26 cellular contexts compared by ENCODE assay signal in genomic region chr5:139878093-139878492, GRCh38.
DNase-seq lines count a peak whose midpoint lies in the region; ATAC-seq, FAIRE-seq and TF ChIP-seq lines count a peak whose summit lies in the region.
"Had no signal": no experiment of that assay in that cellular context is flagged by ENCODE, and none has a peak within 500 bp of the region (broad histone marks: within the 10 kb centered on the region; RNA-seq: fewer than 3 reads in every experiment).

No MANE protein-coding gene starts in this region.

- intact Hi-C loops in K562 (cut with micrococcal nuclease): no loop called here
- intact Hi-C loops in mucosa of descending colon (cut with DNase I, micrococcal nuclease): no loop called here

- H3K9me1 ChIP-seq in K562 (ENCODE audit: control insufficient read depth, insufficient read depth, low read length): no peaks in the 10 kb centered on the region

- peak overlapping the region in 1 of 2 experiments; percentile 83; a peak in 1 of 4 replicates for H3K9ac ChIP-seq in K562 (ENCODE audit: insufficient read depth in 1 of 2, low read depth in 2 of 2, low read length in 2 of 2)
- no peak overlapping the region for H3K9ac ChIP-seq in endodermal cell (ENCODE audit: extremely low read depth, low read length, poor library complexity, severe bottlenecking)

- no peaks in the 10 kb centered on the region for H3K27me3 ChIP-seq in MG63
- peaks cover 3 to 24% of the 10 kb centered on the region in 2 experiments; a peak in 3 of 5 replicates for H3K27me3 ChIP-seq in K562 (ENCODE audit: control insufficient read depth in 2 of 2, insufficient read depth in 2 of 2, low read length in 2 of 2)
- H3K27me3 ChIP-seq in endodermal cell (ENCODE audit: control insufficient read depth, insufficient read depth, low read length, poor library complexity, severe bottlenecking): no peaks in the 10 kb centered on the region
- H3K27me3 ChIP-seq: breast epithelium had no signal

- WGBS in A549 (ENCODE audit: missing lambda C conversion rate): 76% methylated on average over 2 of the region's 3 CpGs
- WGBS in K562 (ENCODE audit: insufficient coverage, low coverage, missing lambda C conversion rate): 22% methylated on average over 3 of the region's 3 CpGs
- WGBS in endodermal cell (ENCODE audit: insufficient coverage in 1 of 2, insufficient read length in 1 of 2), 2 experiments: 90 to 95% methylated on average over 2 to 3 of the region's 3 CpGs

- CTCF ChIA-PET in A549 (lab: Yijun Ruan, JAX): interaction anchor here (1.3 to 2.3 kb wide), 2 partner anchors 12 to 195 kb away, joined by 3 to 6 read pairs; no protein-coding TSS in a partner anchor
- CTCF ChIA-PET in K562 (lab: Yijun Ruan, JAX; ENCODE audit: low intra/inter-chr PET ratio): interaction anchor here (1.1 kb wide), 1 partner anchor 91 kb away, joined by 3 read pairs; no protein-coding TSS in a partner anchor

- no peaks in the 10 kb centered on the region for H4K20me1 ChIP-seq in K562 (replicated peaks; ENCODE audit: control insufficient read depth, insufficient read depth, low read length)

- no peak for TF ChIP-seq POLR2A in A549 (IDR thresholded peaks at IDR 0.05; ENCODE audit: low read length)
- TF ChIP-seq POLR2A in K562 (conservative IDR thresholded peaks at IDR 0.05): no peak

- no peak for TF ChIP-seq CTCF in A549 (IDR thresholded peaks at IDR 0.05)
- TF ChIP-seq CTCF in K562 (IDR thresholded peaks at IDR 0.05 in 2 of 3, conservative IDR thresholded peaks at IDR 0.05 in 1 of 3; ENCODE audit: insufficient read depth in 2 of 3, low read depth in 1 of 3, low read length in 3 of 3): no peak
- no peak for TF ChIP-seq CTCF in mucosa of descending colon (IDR thresholded peaks at IDR 0.05)
- no peak for TF ChIP-seq CTCF in GM13977 (IDR thresholded peaks at IDR 0.05; ENCODE audit: extremely low read depth, insufficient read depth, missing control alignments)
- no peak for TF ChIP-seq CTCF in endodermal cell (conservative IDR thresholded peaks at IDR 0.05)

- TF ChIP-seq RAD21 in A549 (conservative IDR thresholded peaks at IDR 0.05 in 1 of 2, IDR thresholded peaks at IDR 0.05 in 1 of 2) (no peak), K562 (CRISPR knock-in tag; conservative IDR thresholded peaks at IDR 0.05 in 1 of 2, IDR thresholded peaks at IDR 0.05 in 1 of 2) (no peak)

- H3K36me3 Mint-ChIP-seq in endodermal cell (ENCODE audit: low read depth): peaks cover 8% of the 10 kb centered on the region
- H3K36me3 Mint-ChIP-seq: CD4-positive, alpha-beta memory T cell had no signal

- H3K9me3 Mint-ChIP-seq in endodermal cell: peaks cover 4% of the 10 kb centered on the region

- no peaks in the 10 kb centered on the region for H3K4me1 Mint-ChIP-seq in endodermal cell
- H3K4me1 Mint-ChIP-seq: activated B cell treated with CpG ODN at 0.5 μM for 24 hours; CD4-positive, alpha-beta memory T cell; naive B cell had no signal

- H3K27ac ChIP-seq in A549 (no peak overlapping the region), K562 (ENCODE audit: extremely low read depth, low read depth, low read length) (no peak overlapping the region), endodermal cell (ENCODE audit: low read depth, low read length) (no peak overlapping the region)
- H3K27ac ChIP-seq: breast epithelium, psoas muscle, thoracic aorta had no signal

- H3K79me2 ChIP-seq in K562 (ENCODE audit: control insufficient read depth, insufficient read depth, low read length): no peaks in the 10 kb centered on the region

- no TSS peak for BruUV-seq in K562 (replicated peaks; lab: Mats Ljungman, UMichigan)

- no peaks in the 10 kb centered on the region for H3K36me3 ChIP-seq in MG63
- no peaks in the 10 kb centered on the region for H3K36me3 ChIP-seq in K562 (ENCODE audit: control insufficient read depth, insufficient read depth, low read length)
- H3K36me3 ChIP-seq in mucosa of descending colon (ENCODE audit: low read depth): no peaks in the 10 kb centered on the region
- no peaks in the 10 kb centered on the region for H3K36me3 ChIP-seq in endodermal cell (ENCODE audit: control insufficient read depth, insufficient read depth, low read length)
- H3K36me3 ChIP-seq: breast epithelium, HAP-1, thoracic aorta had no signal

- H3K4me2 ChIP-seq in A549: no peak overlapping the region
- no peak overlapping the region; the same call in 1 of the 2 replicates for H3K4me2 ChIP-seq in K562 (ENCODE audit: insufficient read depth, low read length)

- TF ChIP-seq EP300 in A549 (IDR thresholded peaks at IDR 0.05) (no peak), K562 (IDR thresholded peaks at IDR 0.05; ENCODE audit: low read length) (no peak)

- peaks cover 3% of the 10 kb centered on the region; the same call in 1 of the 3 replicates for H3K9me3 ChIP-seq in A549
- H3K9me3 ChIP-seq in MG63: no peaks in the 10 kb centered on the region
- 0 out of 2 replicates have a peak, but pooled peaks cover 2% of the 10 kb centered on the region for H3K9me3 ChIP-seq in K562 (replicated peaks; ENCODE audit: control insufficient read depth, insufficient read depth, low read depth, low read length)
- no peaks in the 10 kb centered on the region for H3K9me3 ChIP-seq in mucosa of descending colon
- peaks cover 6% of the 10 kb centered on the region for H3K9me3 ChIP-seq in endodermal cell (ENCODE audit: control insufficient read depth, low read length)
- H3K9me3 ChIP-seq: breast epithelium, psoas muscle, thoracic aorta had no signal

- no peak overlapping the region for H3K27ac Mint-ChIP-seq in endodermal cell
- H3K27ac Mint-ChIP-seq: activated B cell treated with CpG ODN at 0.5 μM for 24 hours; CD4-positive, alpha-beta memory T cell; stimulated activated naive CD8-positive, alpha-beta T cell treated with anti-CD3 and anti-CD28 coated beads, Interleukin-15, Interleukin-2, amounts not matched to agents 100 ng/mL and 50 ng/mL, for 24 hours had no signal

- FAIRE-seq in A549 (lab: Jason Lieb, UNC) (no peak), K562 (lab: Jason Lieb, UNC) (peak; percentile 85)
- FAIRE-seq: A204.1, colon had no signal

- POLR2A ChIA-PET in A549 (lab: Yijun Ruan, JAX): no interaction called here
- POLR2A ChIA-PET in K562 (lab: Yijun Ruan, JAX): no interaction called here

- ATAC-seq in A549 (peak in 1 of 2 experiments; percentile 22; a peak in 1 of 6 replicates), K562 (peak; percentile 86), mucosa of descending colon (peak; percentile 20)
- ATAC-seq: left lobe of liver had no signal

- H3K4me1 ChIP-seq in A549 (no peaks in the 10 kb centered on the region), K562 (replicated peaks in 1 of 2; ENCODE audit: control insufficient read depth in 2 of 2, insufficient read depth in 2 of 2, low read length in 2 of 2) (peaks cover 10 to 23% of the 10 kb centered on the region in 2 experiments), mucosa of descending colon (ENCODE audit: low read depth) (no peaks in the 10 kb centered on the region), endodermal cell (ENCODE audit: control insufficient read depth, insufficient read depth, low read length) (no peaks in the 10 kb centered on the region)
- H3K4me1 ChIP-seq: breast epithelium, HAP-1, psoas muscle had no signal

- H3K27me3 Mint-ChIP-seq in endodermal cell (ENCODE audit: insufficient read depth): peaks cover 11% of the 10 kb centered on the region

- no peak for DNase-seq in A549 (ENCODE audit: low read depth in 1 of 2, low spot score in 1 of 2)
- peak; percentile 49 for DNase-seq in MG63
- peak; percentile 49 to 68 (median 54) for DNase-seq in K562 (ENCODE audit: extremely low read depth in 1 of 4, low spot score in 3 of 4)
- DNase-seq in mucosa of descending colon: no peak
- no peak for DNase-seq in dedifferentiated amniotic fluid mesenchymal stem cell (ENCODE audit: extremely low spot score)
- no peak for DNase-seq in stimulated activated naive CD4-positive, alpha-beta T cell treated with Interleukin-2 at 50 U/mL for 16 hours (lab: John Stamatoyannopoulos, UW)
- DNase-seq in GM13977 (ENCODE audit: low spot score): no peak
- DNase-seq in endodermal cell: no peak
- DNase-seq: activated B cell treated with CpG ODN at 0.5 μM for 24 hours; activated CD8-positive, alpha-beta memory T cell treated with anti-CD3 and anti-CD28 coated beads, Interleukin-2, amount 50 U/mL, for 4 hours; activated naive CD4-positive, alpha-beta T cell treated with anti-CD3 and anti-CD28 coated beads, Interleukin-2, amount 50 U/mL, for 16 hours; CD4-positive, alpha-beta memory T cell; effector CD8-positive, alpha-beta T cell; MM.1S; naive B cell; NCI-H446; NCI-H82; T1000 had no signal

- H3K4me3 ChIP-seq in A549 (no peak overlapping the region), MG63 (no peak overlapping the region), K562 (no peak overlapping the region), mucosa of descending colon (no peak overlapping the region), endodermal cell (ENCODE audit: low read length) (no peak overlapping the region)
- H3K4me3 ChIP-seq: breast epithelium, HAP-1, psoas muscle, thoracic aorta had no signal

- peak overlapping the region; percentile 63 for H2AFZ ChIP-seq in K562 (ENCODE audit: low read depth, low read length)

- H3K4me3 Mint-ChIP-seq in endodermal cell: no peak overlapping the region
- H3K4me3 Mint-ChIP-seq: activated B cell treated with CpG ODN at 0.5 μM for 24 hours; CD4-positive, alpha-beta memory T cell; naive B cell; stimulated activated naive CD8-positive, alpha-beta T cell treated with anti-CD3 and anti-CD28 coated beads, Interleukin-15, Interleukin-2, amounts not matched to agents 100 ng/mL and 50 ng/mL, for 24 hours had no signal

- in situ Hi-C loops in K562 (cut with MboI): no loop called here
- in situ Hi-C loops in GM13977 (cut with MboI; ENCODE audit: low pct_unique_long_range_greater_than_20kb, low sequenced_read_pairs, unreplicated experiment): no loop called here

TF ChIP-seq in A549, 52 proteins besides CTCF, POLR2A, EP300 and RAD21 (continues in another document):
- TF ChIP-seq, protein P1, sequence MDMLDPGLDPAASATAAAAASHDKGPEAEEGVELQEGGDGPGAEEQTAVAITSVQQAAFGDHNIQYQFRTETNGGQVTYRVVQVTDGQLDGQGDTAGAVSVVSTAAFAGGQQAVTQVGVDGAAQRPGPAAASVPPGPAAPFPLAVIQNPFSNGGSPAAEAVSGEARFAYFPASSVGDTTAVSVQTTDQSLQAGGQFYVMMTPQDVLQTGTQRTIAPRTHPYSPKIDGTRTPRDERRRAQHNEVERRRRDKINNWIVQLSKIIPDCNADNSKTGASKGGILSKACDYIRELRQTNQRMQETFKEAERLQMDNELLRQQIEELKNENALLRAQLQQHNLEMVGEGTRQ (IDR thresholded peaks at IDR 0.05): 0 out of 2 replicates have a peak, but pooled peaks have one; percentile 27

TF ChIP-seq in K562, 482 proteins besides CTCF, POLR2A, EP300 and RAD21 (continues in another document):
- TF ChIP-seq NFYB (IDR thresholded peaks at IDR 0.05; ENCODE audit: extremely low read depth, insufficient read length): peak; percentile 70

Comparison
In these comparisons a context has a peak if more than half of its experiments do, and no peak if none do; other contexts are left out.
1. DNase-seq: peak in MG63 (single experiment) and K562 (4 of 4); none in A549 (0 of 2), mucosa of descending colon (0 of 3), dedifferentiated amniotic fluid mesenchymal stem cell (single experiment), stimulated activated naive CD4-positive, alpha-beta T cell treated with Interleukin-2 at 50 U/mL for 16 hours (single experiment), GM13977 (single experiment) and endodermal cell (single experiment).